Comparison of ENCODE assay signal across 29 cellular contexts in genomic region chr3:184306573-184306972, GRCh38. TPM values are rescaled to one million over a fixed set of nuclear protein-coding genes. Genes with fewer than 3 reads are reported as not detected.
"Had no signal": no experiment of that assay in that cellular context is flagged by ENCODE, and none has a peak within 500 bp of the region (broad histone marks: within the 10 kb centered on the region; RNA-seq: fewer than 3 reads in every experiment).

No MANE protein-coding gene starts in this region.

- H3K9me3 ChIP-seq: gastrocnemius medialis, ovary, psoas muscle, sigmoid colon, spleen, thoracic aorta, tibial nerve, upper lobe of right lung, uterus had no signal

- H3K36me3 ChIP-seq: ovary, uterus had no signal

- H3K9me3 Mint-ChIP-seq: natural killer cell; stimulated activated naive B cell treated with anti-CD40 and anti-IgM and Interleukin-4, amounts not matched to agents 10 μg/mL and 1 μg/mL and 100 μg/mL, for 72 hours; stimulated activated naive CD8-positive, alpha-beta T cell treated with anti-CD3 and anti-CD28 coated beads, Interleukin-15, Interleukin-2, amounts not matched to agents 100 ng/mL and 50 ng/mL, for 24 hours had no signal

- FAIRE-seq: keratinocyte had no signal

- H3K4me3 Mint-ChIP-seq: natural killer cell; stimulated activated naive B cell treated with anti-CD40 and anti-IgM and Interleukin-4, amounts not matched to agents 10 μg/mL and 1 μg/mL and 100 μg/mL, for 72 hours; stimulated activated naive CD8-positive, alpha-beta T cell treated with anti-CD3 and anti-CD28 coated beads, Interleukin-15, Interleukin-2, amounts not matched to agents 100 ng/mL and 50 ng/mL, for 24 hours had no signal

- H3K4me3 ChIP-seq: dorsolateral prefrontal cortex, gastrocnemius medialis, lung, ovary, psoas muscle, sigmoid colon, spleen, thoracic aorta, tibial nerve, upper lobe of right lung, uterus had no signal

- H3K27ac ChIP-seq: dorsolateral prefrontal cortex, epithelial cell of prostate, gastrocnemius medialis, ovary, psoas muscle, sigmoid colon, spleen, thoracic aorta, tibial nerve, upper lobe of right lung, uterus had no signal

- H3K27me3 Mint-ChIP-seq: stimulated activated naive B cell treated with anti-CD40 and anti-IgM and Interleukin-4, amounts not matched to agents 10 μg/mL and 1 μg/mL and 100 μg/mL, for 72 hours; stimulated activated naive CD8-positive, alpha-beta T cell treated with anti-CD3 and anti-CD28 coated beads, Interleukin-15, Interleukin-2, amounts not matched to agents 100 ng/mL and 50 ng/mL, for 24 hours had no signal

- H3K27me3 ChIP-seq: dorsolateral prefrontal cortex, gastrocnemius medialis, ovary, sigmoid colon, spleen, tibial nerve, upper lobe of right lung, uterus had no signal

- H3K27ac Mint-ChIP-seq: natural killer cell had no signal

- H3K4me1 Mint-ChIP-seq: natural killer cell had no signal

- H3K4me1 ChIP-seq: sigmoid colon, tibial nerve, upper lobe of right lung, uterus had no signal

- DNase-seq: dorsolateral prefrontal cortex; effector CD4-positive, alpha-beta T cell; foreskin fibroblast; gastrocnemius medialis; head of caudate nucleus; mesenchymal stem cell; midbrain; natural killer cell; occipital lobe; ovary; psoas muscle; sigmoid colon; spleen; stimulated activated CD4-positive, alpha-beta T cell treated with anti-CD3 and anti-CD28 coated beads, Interleukin-4, amount 100 ng/mL, for 4 hours; stimulated activated naive B cell treated with anti-CD40 and anti-IgM and Interleukin-4, amounts not matched to agents 10 μg/mL and 1 μg/mL and 100 μg/mL, for 72 hours; upper lobe of right lung; uterus had no signal

RNA-seq across cellular contexts. Expression of gene ECE2, which starts 30.8 kb away (rescaled TPM):
- total RNA-seq: esophagus mucosa, gastrocnemius medialis, glomerular endothelial cell, left lobe of liver, liver, natural killer cell, ovary, psoas muscle, renal cortical epithelial cell, skeletal muscle tissue, spleen, thoracic aorta, tibial nerve, upper lobe of right lung, uterus had no signal

RNA-seq across cellular contexts. Expression of gene CAMK2N2, which starts 45.2 kb away (rescaled TPM):
- total RNA-seq: gastrocnemius medialis, liver, psoas muscle, skeletal muscle tissue, thoracic aorta, tibial nerve, upper lobe of right lung, uterus had no signal
